In genomic region chr6:145904878-145905277, GRCh38 we compare ENCODE assay signal across 1 cellular context.
TF ChIP-seq lines count a peak whose summit lies in the region.

No MANE protein-coding gene starts in this region.

TF ChIP-seq in HepG2, 621 proteins besides CTCF, POLR2A, EP300 and RAD21:
- peak; percentile 20 to 65; a peak in 2 of 4 replicates for TF ChIP-seq MAFK (conservative IDR thresholded peaks at IDR 0.05 in 1 of 2, IDR thresholded peaks at IDR 0.05 in 1 of 2; ENCODE audit: low read length in 2 of 2)
- no peak for TF ChIP-seq FOXM1 (CRISPR knock-in tag; IDR thresholded peaks at IDR 0.05)
